In the genomic region with DNA sequence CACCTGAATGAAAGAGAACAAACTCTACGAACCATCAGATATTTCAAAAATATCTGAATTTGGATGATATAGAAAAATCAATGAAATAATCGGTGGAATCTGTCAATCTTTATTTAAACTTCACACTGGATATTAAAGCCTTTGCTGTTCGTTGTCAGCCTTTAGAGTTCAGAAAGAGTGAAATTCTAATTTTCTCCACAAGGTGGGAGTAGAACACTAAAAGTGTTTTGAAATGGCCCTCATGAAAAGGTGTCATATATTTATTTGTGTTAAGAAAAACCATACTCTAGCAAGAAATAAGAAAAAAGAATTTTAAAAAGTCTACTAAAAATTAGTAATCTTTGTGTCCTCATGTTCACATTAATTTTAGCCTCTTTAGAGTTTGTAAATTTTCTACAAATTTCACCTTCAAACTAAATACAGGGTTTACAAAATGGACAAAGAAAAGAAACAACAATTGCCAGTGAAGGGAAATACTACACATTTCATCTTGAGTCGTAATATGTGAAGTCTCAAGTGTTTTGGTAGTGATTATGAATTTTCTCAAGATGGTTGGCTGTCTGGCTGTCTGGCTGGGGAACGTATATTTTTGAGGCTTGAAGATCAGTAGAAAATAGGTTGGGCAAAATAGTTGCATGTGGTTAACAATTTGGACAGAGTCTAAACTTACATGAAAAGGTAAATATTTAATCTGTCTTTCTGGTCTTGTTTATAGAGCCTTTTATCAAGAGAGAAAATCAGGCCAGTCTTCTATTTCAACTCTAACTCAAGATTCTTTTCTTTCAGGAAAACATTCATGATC, we compare ENCODE assay signal across 9 cellular contexts. TPM values are rescaled to one million over a fixed set of nuclear protein-coding genes. Genes with fewer than 3 reads are reported as not detected.
DNase-seq lines count a peak whose midpoint lies in the region; ATAC-seq, FAIRE-seq and TF ChIP-seq lines count a peak whose summit lies in the region.
"Had no signal": no experiment of that assay in that cellular context is flagged by ENCODE, and none has a peak within 500 bp of the region (broad histone marks: within the 10 kb centered on the region; RNA-seq: fewer than 3 reads in every experiment).

No MANE protein-coding gene starts in this region.

- CTCF ChIA-PET in A549 (lab: Yijun Ruan, JAX): interaction anchor here (0.9 to 1.1 kb wide), 3 partner anchors 8 to 11 kb away, joined by 3 to 4 read pairs (median 4); no protein-coding TSS in a partner anchor
- CTCF ChIA-PET in activated CD4-positive, alpha-beta memory T cell treated with anti-CD3 and anti-CD28 coated beads, Interleukin-2, amount 10 ng/mL, durations not matched to agents 7 days and 5 days (lab: Charles Lee): no interaction called here

- no peak overlapping the region for H3K4me3 Mint-ChIP-seq in type B pancreatic cell
- no peak overlapping the region for H3K4me3 Mint-ChIP-seq in activated CD4-positive, alpha-beta memory T cell treated with anti-CD3 and anti-CD28 coated beads, Interleukin-2, amount 10 ng/mL, durations not matched to agents 7 days and 5 days

- 18% methylated on average over 5 of the region's 5 CpGs for WGBS in A549 (ENCODE audit: missing lambda C conversion rate)

- POLR2A ChIA-PET in A549 (lab: Yijun Ruan, JAX): no interaction called here
- POLR2A ChIA-PET in activated CD4-positive, alpha-beta memory T cell treated with anti-CD3 and anti-CD28 coated beads, Interleukin-2, amount 10 ng/mL, durations not matched to agents 7 days and 5 days (lab: Charles Lee): no interaction called here

- FAIRE-seq in A549 (lab: Jason Lieb, UNC): no peak

- H3K9ac ChIP-seq in adipocyte (ENCODE audit: low read length): no peak overlapping the region

- no peak for TF ChIP-seq EP300 in A549 (IDR thresholded peaks at IDR 0.05)

- H3K4me1 ChIP-seq in A549: no peaks in the 10 kb centered on the region
- H3K4me1 ChIP-seq in adipocyte (ENCODE audit: control insufficient read depth, insufficient read depth, low read length): no peaks in the 10 kb centered on the region

- H3K27me3 Mint-ChIP-seq in type B pancreatic cell: no peaks in the 10 kb centered on the region
- peaks cover 5% of the 10 kb centered on the region for H3K27me3 Mint-ChIP-seq in activated CD4-positive, alpha-beta memory T cell treated with anti-CD3 and anti-CD28 coated beads, Interleukin-2, amount 10 ng/mL, durations not matched to agents 7 days and 5 days

- H3K27ac Mint-ChIP-seq in type B pancreatic cell: no peak overlapping the region
- H3K27ac Mint-ChIP-seq in activated CD4-positive, alpha-beta memory T cell treated with anti-CD3 and anti-CD28 coated beads, Interleukin-2, amount 10 ng/mL, durations not matched to agents 7 days and 5 days: no peak overlapping the region

- peak; percentile 83 to 89 for TF ChIP-seq RAD21 in A549 (conservative IDR thresholded peaks at IDR 0.05 in 1 of 2, IDR thresholded peaks at IDR 0.05 in 1 of 2)

- TF ChIP-seq POLR2A in A549 (IDR thresholded peaks at IDR 0.05; ENCODE audit: low read length): no peak

- H3K9me3 Mint-ChIP-seq in type B pancreatic cell: no peaks in the 10 kb centered on the region
- no peaks in the 10 kb centered on the region for H3K9me3 Mint-ChIP-seq in activated CD4-positive, alpha-beta memory T cell treated with anti-CD3 and anti-CD28 coated beads, Interleukin-2, amount 10 ng/mL, durations not matched to agents 7 days and 5 days

- ATAC-seq in A549: peak in 1 of 2 experiments; percentile 82; a peak in 3 of 6 replicates
- ATAC-seq in HG02798 (IDR thresholded peaks at IDR 0.05; ENCODE audit: poor library complexity, unreplicated experiment): peak; percentile 77

- peak; percentile 85 for TF ChIP-seq CTCF in A549 (IDR thresholded peaks at IDR 0.05)
- peak; percentile 42; the same call in 1 of the 3 replicates for TF ChIP-seq CTCF in GM12872 (IDR thresholded peaks at IDR 0.05; ENCODE audit: insufficient read depth, low read depth, low read length)
- TF ChIP-seq CTCF in type B pancreatic cell (conservative IDR thresholded peaks at IDR 0.05): peak; percentile 93

- DNase-seq in A549 (ENCODE audit: low read depth in 1 of 2, low spot score in 1 of 2): peak; percentile 27 to 35
- peak; percentile 28 to 63 for DNase-seq in NCI-H1930 (lab: John Stamatoyannopoulos, UW)
- DNase-seq in adipocyte (ENCODE audit: low read depth): peak; percentile 76
- DNase-seq in inferior parietal cortex (ENCODE audit: extremely low spot score): peak; percentile 91
- DNase-seq in type B pancreatic cell (ENCODE audit: extremely low spot score, unreplicated experiment): no peak
- DNase-seq in activated CD4-positive, alpha-beta memory T cell treated with anti-CD3 and anti-CD28 coated beads, Interleukin-2, amount 10 ng/mL, durations not matched to agents 7 days and 5 days: no peak

- no peaks in the 10 kb centered on the region for H3K36me3 Mint-ChIP-seq in type B pancreatic cell
- no peaks in the 10 kb centered on the region for H3K36me3 Mint-ChIP-seq in activated CD4-positive, alpha-beta memory T cell treated with anti-CD3 and anti-CD28 coated beads, Interleukin-2, amount 10 ng/mL, durations not matched to agents 7 days and 5 days (ENCODE audit: low read depth)

- no peak overlapping the region for H3K4me2 ChIP-seq in A549

- H3K27me3 ChIP-seq in adipocyte (replicated peaks; ENCODE audit: control insufficient read depth, insufficient read depth, low read length): peaks cover 16% of the 10 kb centered on the region

- H3K9me3 ChIP-seq in A549: no peaks in the 10 kb centered on the region
- H3K9me3 ChIP-seq in adipocyte (ENCODE audit: control insufficient read depth, low read length): no peaks in the 10 kb centered on the region

- H3K4me3 ChIP-seq in A549: no peak overlapping the region
- H3K4me3 ChIP-seq in adipocyte (ENCODE audit: low read length): no peak overlapping the region

- peaks cover 6% of the 10 kb centered on the region for H3K4me1 Mint-ChIP-seq in type B pancreatic cell (ENCODE audit: unreplicated experiment)
- H3K4me1 Mint-ChIP-seq in activated CD4-positive, alpha-beta memory T cell treated with anti-CD3 and anti-CD28 coated beads, Interleukin-2, amount 10 ng/mL, durations not matched to agents 7 days and 5 days: no peaks in the 10 kb centered on the region

- H3K27ac ChIP-seq in A549: no peak overlapping the region
- H3K27ac ChIP-seq: epithelial cell of prostate had no signal

- no peaks in the 10 kb centered on the region for H3K36me3 ChIP-seq in adipocyte (ENCODE audit: control insufficient read depth, insufficient read depth, low read length, severe bottlenecking)

TF ChIP-seq in A549, 52 proteins besides CTCF, POLR2A, EP300 and RAD21:
- TF ChIP-seq SMC3 (IDR thresholded peaks at IDR 0.05) (peak; percentile 66), BHLHE40 (IDR thresholded peaks at IDR 0.05; ENCODE audit: low read depth, low read length) (no peak)

RNA-seq across cellular contexts. Expression of a gene that starts 43.7 kb away (rescaled TPM):
- 14.8 and 15.8 TPM in 2 replicates for polyA plus RNA-seq in A549 (2011; rRNA removed)
- polyA plus RNA-seq in A549 (2012; cell fraction: cytosol; rRNA removed): 2.0 and 3.4 TPM in 2 replicates
- 2.1 and 2.2 TPM in 2 replicates for polyA plus RNA-seq in A549 (2012; cell fraction: nucleus; rRNA removed)
- 13.5 to 16.2 TPM (median 14.5 TPM) in 3 replicates for polyA plus RNA-seq in A549 (2017; fragmentation: RNase III; extraction: RNeasy Plus Mini Kit Qiagen cat#74134 plus additional on column Dnase treatment)
- 3.5 and 3.9 TPM in 2 replicates for polyA minus RNA-seq in A549 (2011; rRNA and poly(A)+ RNA removed)
- 16.9 and 21.5 TPM in 2 replicates for total RNA-seq in type B pancreatic cell (ENCODE audit: low replicate concordance)
- 10 to 100 TPM; 22.7 to 23.2 TPM for total RNA-seq in activated CD4-positive, alpha-beta memory T cell treated with anti-CD3 and anti-CD28 coated beads, Interleukin-2, amount 10 ng/mL, durations not matched to agents 7 days and 5 days

RNA-seq across cellular contexts. Expression of a gene that starts 43.8 kb away (rescaled TPM):
- polyA plus RNA-seq in A549 (2011; rRNA removed) (21.7 and 27.4 TPM in 2 replicates), A549 (2017; fragmentation: RNase III; extraction: RNeasy Plus Mini Kit Qiagen cat#74134 plus additional on column Dnase treatment) (20.5 to 20.9 TPM (median 20.9 TPM) in 3 replicates)
- polyA plus RNA-seq in A549 (2012; cell fraction: cytosol; rRNA removed): 4.8 and 5.7 TPM in 2 replicates
- polyA plus RNA-seq in A549 (2012; cell fraction: nucleus; rRNA removed): 1.9 and 4.5 TPM in 2 replicates
- polyA minus RNA-seq in A549 (2011; rRNA and poly(A)+ RNA removed): 7.4 and 9.2 TPM in 2 replicates
- total RNA-seq in type B pancreatic cell (ENCODE audit: low replicate concordance): 19.0 and 24.0 TPM in 2 replicates
- 10 to 100 TPM; 28.7 to 28.8 TPM for total RNA-seq in activated CD4-positive, alpha-beta memory T cell treated with anti-CD3 and anti-CD28 coated beads, Interleukin-2, amount 10 ng/mL, durations not matched to agents 7 days and 5 days

Comparison
In these comparisons a context has a peak if more than half of its experiments do, and no peak if none do; other contexts are left out.
1. DNase-seq: peak in A549 (2 of 2), NCI-H1930 (2 of 2), adipocyte (single experiment) and inferior parietal cortex (single experiment); none in type B pancreatic cell (single experiment) and activated CD4-positive, alpha-beta memory T cell treated with anti-CD3 and anti-CD28 coated beads, Interleukin-2, amount 10 ng/mL, durations not matched to agents 7 days and 5 days (single experiment).
2. CTCF ChIP-seq: peak in every context shown above with its lines; median percentile 93 in type B pancreatic cell; 85 in A549; 42 in GM12872.